In the genomic region with DNA sequence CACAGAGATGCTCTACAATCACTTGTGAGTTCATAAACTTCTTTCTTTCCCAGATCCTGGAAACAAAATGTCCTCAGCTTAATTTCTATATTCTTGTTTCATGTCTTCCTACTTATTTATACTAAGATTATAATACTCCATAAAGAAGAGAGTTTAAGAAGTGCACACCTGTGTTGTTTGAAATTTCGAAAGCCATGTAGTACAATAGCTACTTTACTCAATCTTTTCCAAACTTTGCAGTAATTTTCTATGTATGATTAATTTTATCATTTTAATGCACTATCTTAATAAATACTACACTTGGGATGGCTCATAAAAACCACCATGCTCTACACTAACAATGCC, we compare ENCODE assay signal across 8 cellular contexts. TPM values are rescaled to one million over a fixed set of nuclear protein-coding genes. Genes with fewer than 3 reads are reported as not detected.
DNase-seq lines count a peak whose midpoint lies in the region; ATAC-seq and TF ChIP-seq lines count a peak whose summit lies in the region.

No MANE protein-coding gene starts in this region.

- H3K9me3 ChIP-seq in Karpas-422 (ENCODE audit: low read length), result no peaks in the 10 kb centered on the region
- H3K9me3 ChIP-seq in neutrophil, result no peaks in the 10 kb centered on the region

- TF ChIP-seq CTCF in GM12864 (IDR thresholded peaks at IDR 0.05; ENCODE audit: low read depth, low read length, missing control alignments) (no peak), neutrophil (IDR thresholded peaks at IDR 0.05) (no peak)

- H2AFZ ChIP-seq in Karpas-422 (ENCODE audit: low read length), result no peak overlapping the region

- peaks cover 22% of the 10 kb centered on the region for H3K36me3 Mint-ChIP-seq in dendritic cell treated with granulocyte-macrophage colony-stimulating factor and Interleukin-4, amounts not matched to agents 40 ng/mL and 50 ng/mL, for 4 days (ENCODE audit: low read depth)

- H3K27me3 ChIP-seq in Karpas-422 (ENCODE audit: low read length), result no peaks in the 10 kb centered on the region
- no peaks in the 10 kb centered on the region for H3K27me3 ChIP-seq in neutrophil

- H3K27ac ChIP-seq in Karpas-422 (ENCODE audit: low read length), result no peak overlapping the region
- peak overlapping the region; percentile 64 for H3K27ac ChIP-seq in neutrophil

- H3K27me3 Mint-ChIP-seq in dendritic cell treated with granulocyte-macrophage colony-stimulating factor and Interleukin-4, amounts not matched to agents 40 ng/mL and 50 ng/mL, for 4 days, result no peaks in the 10 kb centered on the region

- H3K27ac Mint-ChIP-seq in dendritic cell treated with granulocyte-macrophage colony-stimulating factor and Interleukin-4, amounts not matched to agents 40 ng/mL and 50 ng/mL, for 4 days, result peak overlapping the region; percentile 83

- H3K4me3 ChIP-seq in GM12864 (ENCODE audit: low read depth, low read length) (peak overlapping the region; percentile 96; the same call in 1 of the 2 replicates), Karpas-422 (ENCODE audit: low read length) (peak overlapping the region; percentile 93; the same call in 1 of the 2 replicates), neutrophil (ENCODE audit: low read depth in 1 of 2, low read length in 1 of 2) (peak overlapping the region; percentile 62 to 80)

- peaks cover 21% of the 10 kb centered on the region for H3K4me1 ChIP-seq in Karpas-422 (ENCODE audit: low read length)
- H3K4me1 ChIP-seq in neutrophil (ENCODE audit: control insufficient read depth in 1 of 2, insufficient read depth in 1 of 2, low read depth in 1 of 2, low read length in 1 of 2), result peaks cover 7 to 11% of the 10 kb centered on the region in 2 experiments

- no peaks in the 10 kb centered on the region for H4K20me1 ChIP-seq in Karpas-422 (ENCODE audit: insufficient read depth, low read depth, low read length)

- intact Hi-C loops in dendritic cell treated with granulocyte-macrophage colony-stimulating factor and Interleukin-4, amounts not matched to agents 40 ng/mL and 50 ng/mL, for 4 days (cut with micrococcal nuclease), result no loop called here

- H3K36me3 ChIP-seq in Karpas-422 (ENCODE audit: insufficient read depth, low read length) (peaks cover 11% of the 10 kb centered on the region), neutrophil (peaks cover 10% of the 10 kb centered on the region)

- H3K9me3 Mint-ChIP-seq in dendritic cell treated with granulocyte-macrophage colony-stimulating factor and Interleukin-4, amounts not matched to agents 40 ng/mL and 50 ng/mL, for 4 days, result no peaks in the 10 kb centered on the region

- H3K4me1 Mint-ChIP-seq in dendritic cell treated with granulocyte-macrophage colony-stimulating factor and Interleukin-4, amounts not matched to agents 40 ng/mL and 50 ng/mL, for 4 days (ENCODE audit: low read depth), result peaks cover 27% of the 10 kb centered on the region

- no peak overlapping the region for H3K9ac ChIP-seq in Karpas-422 (ENCODE audit: low read length)

- H3K9me2 ChIP-seq in Karpas-422 (replicated peaks; ENCODE audit: insufficient read depth, low read length), result no peaks in the 10 kb centered on the region

- DNase-seq in GM12864 (ENCODE audit: low read depth), result no peak
- no peak for DNase-seq in Karpas-422
- DNase-seq in effector CD8-positive, alpha-beta T cell (lab: John Stamatoyannopoulos, UW), result no peak
- DNase-seq in NCI-H510A (lab: John Stamatoyannopoulos, UW), result no peak

- H3K79me2 ChIP-seq in Karpas-422 (ENCODE audit: low read length), result peaks cover 41% of the 10 kb centered on the region

- peak overlapping the region; percentile 91 for H3K4me3 Mint-ChIP-seq in dendritic cell treated with granulocyte-macrophage colony-stimulating factor and Interleukin-4, amounts not matched to agents 40 ng/mL and 50 ng/mL, for 4 days

- ATAC-seq in HG02759 (IDR thresholded peaks at IDR 0.05; ENCODE audit: unreplicated experiment) (no peak), HG02870 (IDR thresholded peaks at IDR 0.05; ENCODE audit: unreplicated experiment) (no peak)

- H3K4me2 ChIP-seq in Karpas-422 (ENCODE audit: low read depth, low read length, poor library complexity, severe bottlenecking), result peak overlapping the region; percentile 95

RNA-seq across cellular contexts. Expression of a gene that starts 0.3 kb away (rescaled TPM):
- total RNA-seq in Karpas-422 (2014; rRNA removed; shearing (Covaris generic); ENCODE audit: low replicate concordance), result 24.6 and 28.0 TPM in 2 replicates

RNA-seq across cellular contexts. Expression of a gene that starts 27.0 kb away (rescaled TPM):
- total RNA-seq in Karpas-422 (2014; rRNA removed; shearing (Covaris generic); ENCODE audit: low replicate concordance), result 103 and 127 TPM in 2 replicates

RNA-seq across cellular contexts. Expression of a gene that starts 37.4 kb away (rescaled TPM):
- 25.0 and 33.4 TPM in 2 replicates for total RNA-seq in Karpas-422 (2014; rRNA removed; shearing (Covaris generic); ENCODE audit: low replicate concordance)
